Comparison of ENCODE assay signal across 11 cellular contexts in genomic region chr12:124492879-124493808, GRCh38.
A peak's percentile ranks its signal among the peaks of the same experiment; 100 is the strongest.
DNase-seq lines count a peak whose midpoint lies in the region; ATAC-seq and TF ChIP-seq lines count a peak whose summit lies in the region.
"Had no signal": no experiment of that assay in that cellular context is flagged by ENCODE, and none has a peak within 500 bp of the region (broad histone marks: within the 10 kb centered on the region; RNA-seq: fewer than 3 reads in every experiment).

No MANE protein-coding gene starts in this region.

- H3K9me3 ChIP-seq in endodermal cell (ENCODE audit: control insufficient read depth, low read length) = no peaks in the 10 kb centered on the region

- no peak overlapping the region for H3K9ac ChIP-seq in endodermal cell (ENCODE audit: extremely low read depth, low read length, poor library complexity, severe bottlenecking)

- 81 to 83% methylated on average over 10 to 17 of the region's 17 CpGs for WGBS in endodermal cell (ENCODE audit: insufficient coverage in 1 of 2, insufficient read length in 1 of 2), 2 experiments

- TF ChIP-seq CTCF in endodermal cell (conservative IDR thresholded peaks at IDR 0.05) = no peak

- peaks cover 14% of the 10 kb centered on the region for H3K36me3 ChIP-seq in endodermal cell (ENCODE audit: control insufficient read depth, insufficient read depth, low read length)

- H3K27ac Mint-ChIP-seq in IgD-negative memory B cell = peak overlapping the region in 2 of 3 donors; percentile 30 to 86
- no peak overlapping the region for H3K27ac Mint-ChIP-seq in endodermal cell
- H3K27ac Mint-ChIP-seq in stimulated activated memory B cell treated with anti-CD40 and anti-IgM and Interleukin-4, amounts not matched to agents 10 μg/mL and 1 μg/mL and 100 μg/mL, for 72 hours = peak overlapping the region; percentile 86

- H3K4me1 Mint-ChIP-seq in activated T-cell treated with anti-CD3 and anti-CD28 coated beads, Interleukin-2, amount 50 U/mL, for 4 hours (ENCODE audit: low read depth) = peaks cover 36% of the 10 kb centered on the region
- H3K4me1 Mint-ChIP-seq in IgD-negative memory B cell (peaks cover 23 to 40% (median 34%) of the 10 kb centered on the region in 3 donors), endodermal cell (peaks cover 8% of the 10 kb centered on the region)
- H3K4me1 Mint-ChIP-seq in stimulated activated memory B cell treated with anti-CD40 and anti-IgM and Interleukin-4, amounts not matched to agents 10 μg/mL and 1 μg/mL and 100 μg/mL, for 72 hours = peaks cover 85% of the 10 kb centered on the region

- H3K4me1 ChIP-seq in endodermal cell (ENCODE audit: control insufficient read depth, insufficient read depth, low read length) = peaks cover 4% of the 10 kb centered on the region

- H3K27ac ChIP-seq in endodermal cell (ENCODE audit: low read depth, low read length) = peak overlapping the region; percentile 44

- H3K27me3 Mint-ChIP-seq in activated T-cell treated with anti-CD3 and anti-CD28 coated beads, Interleukin-2, amount 50 U/mL, for 4 hours (ENCODE audit: low read depth) = no peaks in the 10 kb centered on the region
- no peaks in the 10 kb centered on the region for H3K27me3 Mint-ChIP-seq in IgD-negative memory B cell
- no peaks in the 10 kb centered on the region for H3K27me3 Mint-ChIP-seq in endodermal cell (ENCODE audit: insufficient read depth)
- no peaks in the 10 kb centered on the region for H3K27me3 Mint-ChIP-seq in stimulated activated memory B cell treated with anti-CD40 and anti-IgM and Interleukin-4, amounts not matched to agents 10 μg/mL and 1 μg/mL and 100 μg/mL, for 72 hours

- no peak for ATAC-seq in activated T-cell treated with anti-CD3 and anti-CD28 coated beads, Interleukin-2, amount 50 U/mL, for 4 hours
- ATAC-seq in stimulated activated memory B cell treated with anti-CD40 and anti-IgM and Interleukin-4, amounts not matched to agents 10 μg/mL and 1 μg/mL and 100 μg/mL, for 72 hours = no peak
- ATAC-seq in GM21423 (IDR thresholded peaks at IDR 0.05; ENCODE audit: unreplicated experiment) = no peak

- peak overlapping the region; percentile 19 for H3K4me3 Mint-ChIP-seq in activated T-cell treated with anti-CD3 and anti-CD28 coated beads, Interleukin-2, amount 50 U/mL, for 4 hours
- H3K4me3 Mint-ChIP-seq in IgD-negative memory B cell = peak overlapping the region in 2 of 4 donors; percentile 57 to 92
- H3K4me3 Mint-ChIP-seq in endodermal cell = no peak overlapping the region
- H3K4me3 Mint-ChIP-seq in stimulated activated memory B cell treated with anti-CD40 and anti-IgM and Interleukin-4, amounts not matched to agents 10 μg/mL and 1 μg/mL and 100 μg/mL, for 72 hours = peak overlapping the region; percentile 46

- H3K4me3 ChIP-seq in endodermal cell (ENCODE audit: low read length) = no peak overlapping the region

- DNase-seq in activated T-cell treated with anti-CD3 and anti-CD28 coated beads, Interleukin-2, amount 50 U/mL, for 4 hours = no peak
- DNase-seq in activated T-cell treated with anti-CD3 and anti-CD28 coated beads for 4 hours = no peak
- DNase-seq in endodermal cell = no peak
- no peak for DNase-seq in activated CD4-positive, CD25-positive, alpha-beta regulatory T cell treated with anti-CD3 and anti-CD28 coated beads, Interleukin-2, amount 50 U/mL, for 72 hours
- no peak for DNase-seq in NCI-H2171 treated with DMSO at 0.1 percent for 48 hours (lab: John Stamatoyannopoulos, UW)
- DNase-seq: GOT3, NCI-H1092 treated with DMSO at 0.1 percent for 48 hours, NCI-H345 had no signal

- no peaks in the 10 kb centered on the region for H3K27me3 ChIP-seq in endodermal cell (ENCODE audit: control insufficient read depth, insufficient read depth, low read length, poor library complexity, severe bottlenecking)

- H3K9me3 Mint-ChIP-seq in activated T-cell treated with anti-CD3 and anti-CD28 coated beads, Interleukin-2, amount 50 U/mL, for 4 hours = no peaks in the 10 kb centered on the region
- H3K9me3 Mint-ChIP-seq in IgD-negative memory B cell = no peaks in the 10 kb centered on the region
- no peaks in the 10 kb centered on the region for H3K9me3 Mint-ChIP-seq in endodermal cell
- no peaks in the 10 kb centered on the region for H3K9me3 Mint-ChIP-seq in stimulated activated memory B cell treated with anti-CD40 and anti-IgM and Interleukin-4, amounts not matched to agents 10 μg/mL and 1 μg/mL and 100 μg/mL, for 72 hours

- peaks cover 11% of the 10 kb centered on the region for H3K36me3 Mint-ChIP-seq in activated T-cell treated with anti-CD3 and anti-CD28 coated beads, Interleukin-2, amount 50 U/mL, for 4 hours (ENCODE audit: insufficient read depth)
- H3K36me3 Mint-ChIP-seq in IgD-negative memory B cell = peaks cover 2% of the 10 kb centered on the region
- peaks cover 9% of the 10 kb centered on the region for H3K36me3 Mint-ChIP-seq in endodermal cell (ENCODE audit: low read depth)
- H3K36me3 Mint-ChIP-seq in stimulated activated memory B cell treated with anti-CD40 and anti-IgM and Interleukin-4, amounts not matched to agents 10 μg/mL and 1 μg/mL and 100 μg/mL, for 72 hours = peaks cover 15% of the 10 kb centered on the region
